Comparison of ENCODE assay signal across 9 cellular contexts in genomic region chr15:69888406-69888805, GRCh38.
"Had no signal": no experiment of that assay in that cellular context is flagged by ENCODE, and none has a peak within 500 bp of the region (broad histone marks: within the 10 kb centered on the region; RNA-seq: fewer than 3 reads in every experiment).

No MANE protein-coding gene starts in this region.

- H3K4me3 Mint-ChIP-seq: GM23338, H9, HFFc6 had no signal

- ATAC-seq: GM23338, HCT116 had no signal

- H3K36me3 ChIP-seq: HAP-1 had no signal

- H3K27ac Mint-ChIP-seq: GM23338, H9, HFFc6 had no signal

- H2AFZ ChIP-seq: GM23248, GM23338 had no signal

- H3K27ac ChIP-seq: GM23248 had no signal

- DNase-seq: GM23248, GOT3, H7, H9, HCEC 1CT, HFFc6 had no signal

- H3K4me2 ChIP-seq: GM23338 had no signal

- H3K9ac ChIP-seq: GM23248 had no signal

- H3K9me3 Mint-ChIP-seq: HFFc6 had no signal

- H3K4me3 ChIP-seq: GM23248, GM23338, HAP-1 had no signal
